Comparison of ENCODE assay signal across 3 cellular contexts in the genomic region with DNA sequence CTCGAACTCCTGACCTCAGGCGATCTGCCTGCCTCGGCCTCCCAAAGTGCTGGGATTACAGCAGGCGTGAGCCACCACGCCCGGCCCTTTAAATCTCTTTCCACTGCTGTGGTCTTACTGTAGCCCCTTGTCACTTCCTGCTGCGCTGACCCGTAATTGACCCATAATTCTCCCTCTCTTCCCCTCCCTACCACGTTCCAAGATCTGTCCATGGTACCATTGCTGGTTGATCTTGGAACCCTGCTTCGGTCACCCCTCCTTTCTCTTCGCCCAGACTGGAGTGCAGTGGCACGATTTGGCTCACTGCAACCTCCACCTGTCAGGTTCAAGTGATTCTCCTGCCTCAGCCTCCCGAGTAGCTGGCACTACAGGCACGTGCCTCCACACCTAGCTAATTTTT.
TF ChIP-seq lines count a peak whose summit lies in the region.

No MANE protein-coding gene starts in this region.

TF ChIP-seq in SK-N-SH, 30 proteins besides CTCF, POLR2A, EP300 and RAD21 (continued from another document):
- TF ChIP-seq, protein P1, sequence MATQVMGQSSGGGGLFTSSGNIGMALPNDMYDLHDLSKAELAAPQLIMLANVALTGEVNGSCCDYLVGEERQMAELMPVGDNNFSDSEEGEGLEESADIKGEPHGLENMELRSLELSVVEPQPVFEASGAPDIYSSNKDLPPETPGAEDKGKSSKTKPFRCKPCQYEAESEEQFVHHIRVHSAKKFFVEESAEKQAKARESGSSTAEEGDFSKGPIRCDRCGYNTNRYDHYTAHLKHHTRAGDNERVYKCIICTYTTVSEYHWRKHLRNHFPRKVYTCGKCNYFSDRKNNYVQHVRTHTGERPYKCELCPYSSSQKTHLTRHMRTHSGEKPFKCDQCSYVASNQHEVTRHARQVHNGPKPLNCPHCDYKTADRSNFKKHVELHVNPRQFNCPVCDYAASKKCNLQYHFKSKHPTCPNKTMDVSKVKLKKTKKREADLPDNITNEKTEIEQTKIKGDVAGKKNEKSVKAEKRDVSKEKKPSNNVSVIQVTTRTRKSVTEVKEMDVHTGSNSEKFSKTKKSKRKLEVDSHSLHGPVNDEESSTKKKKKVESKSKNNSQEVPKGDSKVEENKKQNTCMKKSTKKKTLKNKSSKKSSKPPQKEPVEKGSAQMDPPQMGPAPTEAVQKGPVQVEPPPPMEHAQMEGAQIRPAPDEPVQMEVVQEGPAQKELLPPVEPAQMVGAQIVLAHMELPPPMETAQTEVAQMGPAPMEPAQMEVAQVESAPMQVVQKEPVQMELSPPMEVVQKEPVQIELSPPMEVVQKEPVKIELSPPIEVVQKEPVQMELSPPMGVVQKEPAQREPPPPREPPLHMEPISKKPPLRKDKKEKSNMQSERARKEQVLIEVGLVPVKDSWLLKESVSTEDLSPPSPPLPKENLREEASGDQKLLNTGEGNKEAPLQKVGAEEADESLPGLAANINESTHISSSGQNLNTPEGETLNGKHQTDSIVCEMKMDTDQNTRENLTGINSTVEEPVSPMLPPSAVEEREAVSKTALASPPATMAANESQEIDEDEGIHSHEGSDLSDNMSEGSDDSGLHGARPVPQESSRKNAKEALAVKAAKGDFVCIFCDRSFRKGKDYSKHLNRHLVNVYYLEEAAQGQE (IDR thresholded peaks at IDR 0.05; ENCODE audit: low read depth, low read length), result peak; percentile 90
- no peak for TF ChIP-seq MEF2A (IDR thresholded peaks at IDR 0.05; ENCODE audit: borderline replicate concordance, low read depth)

TF ChIP-seq in SK-N-SH treated with all-trans-retinoic acid at 6 μM for 48 hours, 23 proteins besides CTCF, POLR2A, EP300 and RAD21 (continued from another document):
- TF ChIP-seq, protein P2, sequence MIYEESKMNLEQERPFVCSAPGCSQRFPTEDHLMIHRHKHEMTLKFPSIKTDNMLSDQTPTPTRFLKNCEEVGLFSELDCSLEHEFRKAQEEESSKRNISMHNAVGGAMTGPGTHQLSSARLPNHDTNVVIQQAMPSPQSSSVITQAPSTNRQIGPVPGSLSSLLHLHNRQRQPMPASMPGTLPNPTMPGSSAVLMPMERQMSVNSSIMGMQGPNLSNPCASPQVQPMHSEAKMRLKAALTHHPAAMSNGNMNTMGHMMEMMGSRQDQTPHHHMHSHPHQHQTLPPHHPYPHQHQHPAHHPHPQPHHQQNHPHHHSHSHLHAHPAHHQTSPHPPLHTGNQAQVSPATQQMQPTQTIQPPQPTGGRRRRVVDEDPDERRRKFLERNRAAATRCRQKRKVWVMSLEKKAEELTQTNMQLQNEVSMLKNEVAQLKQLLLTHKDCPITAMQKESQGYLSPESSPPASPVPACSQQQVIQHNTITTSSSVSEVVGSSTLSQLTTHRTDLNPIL (CRISPR knock-in tag; IDR thresholded peaks at IDR 0.05; ENCODE audit: low read depth), result no peak
- TF ChIP-seq TOX (CRISPR knock-in tag; IDR thresholded peaks at IDR 0.05; ENCODE audit: borderline replicate concordance) (no peak), RARB (CRISPR knock-in tag; IDR thresholded peaks at IDR 0.05) (no peak), OSR1 (CRISPR knock-in tag; IDR thresholded peaks at IDR 0.05) (no peak), TCF4 (CRISPR knock-in tag; IDR thresholded peaks at IDR 0.05; ENCODE audit: borderline replicate concordance) (no peak), CSDC2 (CRISPR knock-in tag; IDR thresholded peaks at IDR 0.05) (no peak), ZNF565 (CRISPR knock-in tag; conservative IDR thresholded peaks at IDR 0.05; ENCODE audit: low read depth) (no peak)
- TF ChIP-seq, protein P3, sequence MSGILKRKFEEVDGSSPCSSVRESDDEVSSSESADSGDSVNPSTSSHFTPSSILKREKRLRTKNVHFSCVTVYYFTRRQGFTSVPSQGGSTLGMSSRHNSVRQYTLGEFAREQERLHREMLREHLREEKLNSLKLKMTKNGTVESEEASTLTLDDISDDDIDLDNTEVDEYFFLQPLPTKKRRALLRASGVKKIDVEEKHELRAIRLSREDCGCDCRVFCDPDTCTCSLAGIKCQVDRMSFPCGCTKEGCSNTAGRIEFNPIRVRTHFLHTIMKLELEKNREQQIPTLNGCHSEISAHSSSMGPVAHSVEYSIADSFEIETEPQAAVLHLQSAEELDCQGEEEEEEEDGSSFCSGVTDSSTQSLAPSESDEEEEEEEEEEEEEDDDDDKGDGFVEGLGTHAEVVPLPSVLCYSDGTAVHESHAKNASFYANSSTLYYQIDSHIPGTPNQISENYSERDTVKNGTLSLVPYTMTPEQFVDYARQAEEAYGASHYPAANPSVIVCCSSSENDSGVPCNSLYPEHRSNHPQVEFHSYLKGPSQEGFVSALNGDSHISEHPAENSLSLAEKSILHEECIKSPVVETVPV (CRISPR knock-in tag; IDR thresholded peaks at IDR 0.05), result no peak
- TF ChIP-seq, protein P4, sequence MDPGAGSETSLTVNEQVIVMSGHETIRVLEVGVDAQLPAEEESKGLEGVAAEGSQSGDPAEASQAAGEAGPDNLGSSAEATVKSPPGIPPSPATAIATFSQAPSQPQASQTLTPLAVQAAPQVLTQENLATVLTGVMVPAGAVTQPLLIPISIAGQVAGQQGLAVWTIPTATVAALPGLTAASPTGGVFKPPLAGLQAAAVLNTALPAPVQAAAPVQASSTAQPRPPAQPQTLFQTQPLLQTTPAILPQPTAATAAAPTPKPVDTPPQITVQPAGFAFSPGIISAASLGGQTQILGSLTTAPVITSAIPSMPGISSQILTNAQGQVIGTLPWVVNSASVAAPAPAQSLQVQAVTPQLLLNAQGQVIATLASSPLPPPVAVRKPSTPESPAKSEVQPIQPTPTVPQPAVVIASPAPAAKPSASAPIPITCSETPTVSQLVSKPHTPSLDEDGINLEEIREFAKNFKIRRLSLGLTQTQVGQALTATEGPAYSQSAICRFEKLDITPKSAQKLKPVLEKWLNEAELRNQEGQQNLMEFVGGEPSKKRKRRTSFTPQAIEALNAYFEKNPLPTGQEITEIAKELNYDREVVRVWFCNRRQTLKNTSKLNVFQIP (CRISPR knock-in tag; IDR thresholded peaks at IDR 0.05; ENCODE audit: borderline replicate concordance, low read depth), result no peak
- TF ChIP-seq, protein P5, sequence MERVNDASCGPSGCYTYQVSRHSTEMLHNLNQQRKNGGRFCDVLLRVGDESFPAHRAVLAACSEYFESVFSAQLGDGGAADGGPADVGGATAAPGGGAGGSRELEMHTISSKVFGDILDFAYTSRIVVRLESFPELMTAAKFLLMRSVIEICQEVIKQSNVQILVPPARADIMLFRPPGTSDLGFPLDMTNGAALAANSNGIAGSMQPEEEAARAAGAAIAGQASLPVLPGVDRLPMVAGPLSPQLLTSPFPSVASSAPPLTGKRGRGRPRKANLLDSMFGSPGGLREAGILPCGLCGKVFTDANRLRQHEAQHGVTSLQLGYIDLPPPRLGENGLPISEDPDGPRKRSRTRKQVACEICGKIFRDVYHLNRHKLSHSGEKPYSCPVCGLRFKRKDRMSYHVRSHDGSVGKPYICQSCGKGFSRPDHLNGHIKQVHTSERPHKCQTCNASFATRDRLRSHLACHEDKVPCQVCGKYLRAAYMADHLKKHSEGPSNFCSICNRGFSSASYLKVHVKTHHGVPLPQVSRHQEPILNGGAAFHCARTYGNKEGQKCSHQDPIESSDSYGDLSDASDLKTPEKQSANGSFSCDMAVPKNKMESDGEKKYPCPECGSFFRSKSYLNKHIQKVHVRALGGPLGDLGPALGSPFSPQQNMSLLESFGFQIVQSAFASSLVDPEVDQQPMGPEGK (CRISPR knock-in tag; IDR thresholded peaks at IDR 0.05; ENCODE audit: borderline replicate concordance), result no peak

TF ChIP-seq in PFSK-1, 5 proteins besides CTCF, POLR2A, EP300 and RAD21 (continued from another document):
- TF ChIP-seq SIN3A (IDR thresholded peaks at IDR 0.05; ENCODE audit: borderline replicate concordance, insufficient read depth, low read length) (peak; percentile 92; the same call in 1 of the 2 replicates), POLR2AphosphoS5 (IDR thresholded peaks at IDR 0.05; ENCODE audit: low read depth, low read length) (no peak)
- TF ChIP-seq, protein P1 (IDR thresholded peaks at IDR 0.05; ENCODE audit: insufficient read depth in 1 of 2, low read depth in 2 of 2, low read length in 2 of 2), result peak; percentile 88 to 95
TF ChIP-seq in PFSK-1: peak in this region for 2.
